24 cellular contexts compared by ENCODE assay signal in genomic region chr2:173117678-173118077, GRCh38.
"Had no signal": no experiment of that assay in that cellular context is flagged by ENCODE, and none has a peak within 500 bp of the region (broad histone marks: within the 10 kb centered on the region; RNA-seq: fewer than 3 reads in every experiment).

No MANE protein-coding gene starts in this region.

- H3K27ac Mint-ChIP-seq: activated CD4-positive, alpha-beta memory T cell treated with anti-CD3 and anti-CD28 coated beads, Interleukin-2, amount 10 ng/mL, durations not matched to agents 7 days and 5 days; activated CD4-positive, alpha-beta T cell treated with anti-CD3 and anti-CD28 coated beads, Interleukin-2, amount 10 ng/mL, durations not matched to agents 24 days and 14 days; activated naive CD4-positive, alpha-beta T cell treated with anti-CD3 and anti-CD28 coated beads for 36 hours; activated naive CD8-positive, alpha-beta T cell treated with anti-CD3 and anti-CD28 coated beads, Interleukin-2, amount 10 ng/mL, durations not matched to agents 7 days and 5 days; activated T-cell treated with anti-CD3 and anti-CD28 coated beads, Interleukin-2, amount 50 U/mL, for 72 hours; type B pancreatic cell had no signal

- H3K36me3 ChIP-seq: breast epithelium, colonic mucosa, lower lobe of right lung, spleen, thoracic aorta had no signal

- H3K9me3 ChIP-seq: breast epithelium, colonic mucosa, lower lobe of right lung, mucosa of descending colon, spleen, thoracic aorta had no signal

- H3K27ac ChIP-seq: breast epithelium, colonic mucosa, foreskin keratinocyte, lower lobe of right lung, spleen had no signal

- DNase-seq: activated CD4-positive, alpha-beta memory T cell treated with anti-CD3 and anti-CD28 coated beads, Interleukin-2, amount 10 ng/mL, durations not matched to agents 7 days and 5 days; activated CD4-positive, alpha-beta T cell treated with anti-CD3 and anti-CD28 coated beads, Interleukin-2, amount 10 ng/mL, durations not matched to agents 24 days and 14 days; activated effector memory CD4-positive, alpha-beta T cell treated with Interleukin-2 at 50 U/mL for 16 hours; activated naive CD4-positive, alpha-beta T cell treated with anti-CD3 and anti-CD28 coated beads for 36 hours; activated naive CD8-positive, alpha-beta T cell treated with anti-CD3 and anti-CD28 coated beads, Interleukin-2, amount 10 ng/mL, durations not matched to agents 7 days and 5 days; activated T-cell treated with anti-CD3 and anti-CD28 coated beads, Interleukin-2, amount 50 U/mL, for 72 hours; amniotic stem cell; colonic mucosa; foreskin keratinocyte; kidney; lower lobe of right lung; mesendoderm; mucosa of descending colon; occipital lobe; posterior cingulate gyrus; retina; spleen; stimulated activated CD4-positive, alpha-beta T cell treated with anti-CD3 and anti-CD28 coated beads, Interleukin-4, amount 100 ng/mL, for 1 hour; stimulated activated naive CD4-positive, alpha-beta T cell had no signal

- H3K4me3 ChIP-seq: breast epithelium, colonic mucosa, lower lobe of right lung, mucosa of descending colon, spleen, thoracic aorta had no signal

- H3K4me1 ChIP-seq: breast epithelium, colonic mucosa had no signal

- H3K4me3 Mint-ChIP-seq: activated CD4-positive, alpha-beta memory T cell treated with anti-CD3 and anti-CD28 coated beads, Interleukin-2, amount 10 ng/mL, durations not matched to agents 7 days and 5 days; activated CD4-positive, alpha-beta T cell treated with anti-CD3 and anti-CD28 coated beads, Interleukin-2, amount 10 ng/mL, durations not matched to agents 24 days and 14 days; activated naive CD4-positive, alpha-beta T cell treated with anti-CD3 and anti-CD28 coated beads for 36 hours; activated naive CD8-positive, alpha-beta T cell treated with anti-CD3 and anti-CD28 coated beads, Interleukin-2, amount 10 ng/mL, durations not matched to agents 7 days and 5 days; activated T-cell treated with anti-CD3 and anti-CD28 coated beads, Interleukin-2, amount 50 U/mL, for 72 hours; neural crest cell; type B pancreatic cell had no signal

- H3K27me3 Mint-ChIP-seq: type B pancreatic cell had no signal

- H3K27me3 ChIP-seq: breast epithelium, colonic mucosa, foreskin keratinocyte, spleen had no signal

- ATAC-seq: activated CD4-positive, CD25-positive, alpha-beta regulatory T cell treated with anti-CD3 and anti-CD28 coated beads, Interleukin-2, amount 50 U/mL, for 24 hours; activated T-cell treated with anti-CD3 and anti-CD28 coated beads, Interleukin-2, amount 50 U/mL, for 72 hours; foreskin keratinocyte; lower lobe of right lung; mucosa of descending colon had no signal

- H3K4me1 Mint-ChIP-seq: activated CD4-positive, alpha-beta memory T cell treated with anti-CD3 and anti-CD28 coated beads, Interleukin-2, amount 10 ng/mL, durations not matched to agents 7 days and 5 days; neural crest cell had no signal
